In the genomic region with DNA sequence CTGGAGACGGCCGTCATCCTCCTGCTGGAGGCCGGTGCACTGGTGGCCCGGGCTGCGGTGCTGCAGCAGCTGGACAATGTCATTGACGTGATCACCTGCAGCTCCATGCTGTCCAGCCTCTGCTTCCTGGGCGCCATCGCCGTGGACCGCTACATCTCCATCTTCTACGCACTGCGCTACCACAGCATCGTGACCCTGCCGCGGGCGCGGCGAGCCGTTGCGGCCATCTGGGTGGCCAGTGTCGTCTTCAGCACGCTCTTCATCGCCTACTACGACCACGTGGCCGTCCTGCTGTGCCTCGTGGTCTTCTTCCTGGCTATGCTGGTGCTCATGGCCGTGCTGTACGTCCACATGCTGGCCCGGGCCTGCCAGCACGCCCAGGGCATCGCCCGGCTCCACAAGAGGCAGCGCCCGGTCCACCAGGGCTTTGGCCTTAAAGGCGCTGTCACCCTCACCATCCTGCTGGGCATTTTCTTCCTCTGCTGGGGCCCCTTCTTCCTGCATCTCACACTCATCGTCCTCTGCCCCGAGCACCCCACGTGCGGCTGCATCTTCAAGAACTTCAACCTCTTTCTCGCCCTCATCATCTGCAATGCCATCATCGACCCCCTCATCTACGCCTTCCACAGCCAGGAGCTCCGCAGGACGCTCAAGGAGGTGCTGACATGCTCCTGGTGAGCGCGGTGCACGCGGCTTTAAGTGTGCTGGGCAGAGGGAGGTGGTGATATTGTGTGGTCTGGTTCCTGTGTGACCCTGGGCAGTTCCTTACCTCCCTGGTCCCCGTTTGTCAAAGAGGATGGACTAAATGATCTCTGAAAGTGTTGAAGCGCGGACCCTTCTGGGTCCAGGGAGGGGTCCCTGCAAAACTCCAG, we compare ENCODE assay signal across 1 cellular context.
TF ChIP-seq lines count a peak whose summit lies in the region.

No MANE protein-coding gene starts in this region.

TF ChIP-seq in A549, 52 proteins besides CTCF, POLR2A, EP300 and RAD21:
- TF ChIP-seq ZNF302 (CRISPR knock-in tag; IDR thresholded peaks at IDR 0.05) (no peak), JUN (IDR thresholded peaks at IDR 0.05) (no peak), RCOR1 (IDR thresholded peaks at IDR 0.05; ENCODE audit: low read depth, low read length) (no peak), CEBPB (IDR thresholded peaks at IDR 0.05) (no peak)
- TF ChIP-seq, protein P1, sequence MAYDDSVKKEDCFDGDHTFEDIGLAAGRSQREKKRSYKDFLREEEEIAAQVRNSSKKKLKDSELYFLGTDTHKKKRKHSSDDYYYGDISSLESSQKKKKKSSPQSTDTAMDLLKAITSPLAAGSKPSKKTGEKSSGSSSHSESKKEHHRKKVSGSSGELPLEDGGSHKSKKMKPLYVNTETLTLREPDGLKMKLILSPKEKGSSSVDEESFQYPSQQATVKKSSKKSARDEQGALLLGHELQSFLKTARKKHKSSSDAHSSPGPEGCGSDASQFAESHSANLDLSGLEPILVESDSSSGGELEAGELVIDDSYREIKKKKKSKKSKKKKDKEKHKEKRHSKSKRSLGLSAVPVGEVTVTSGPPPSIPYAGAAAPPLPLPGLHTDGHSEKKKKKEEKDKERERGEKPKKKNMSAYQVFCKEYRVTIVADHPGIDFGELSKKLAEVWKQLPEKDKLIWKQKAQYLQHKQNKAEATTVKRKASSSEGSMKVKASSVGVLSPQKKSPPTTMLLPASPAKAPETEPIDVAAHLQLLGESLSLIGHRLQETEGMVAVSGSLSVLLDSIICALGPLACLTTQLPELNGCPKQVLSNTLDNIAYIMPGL (CRISPR knock-in tag; IDR thresholded peaks at IDR 0.05; ENCODE audit: borderline replicate concordance): no peak
TF ChIP-seq in A549: peak in this region for 0.
